ENCODE assay signal across 21 cellular contexts in the genomic region with DNA sequence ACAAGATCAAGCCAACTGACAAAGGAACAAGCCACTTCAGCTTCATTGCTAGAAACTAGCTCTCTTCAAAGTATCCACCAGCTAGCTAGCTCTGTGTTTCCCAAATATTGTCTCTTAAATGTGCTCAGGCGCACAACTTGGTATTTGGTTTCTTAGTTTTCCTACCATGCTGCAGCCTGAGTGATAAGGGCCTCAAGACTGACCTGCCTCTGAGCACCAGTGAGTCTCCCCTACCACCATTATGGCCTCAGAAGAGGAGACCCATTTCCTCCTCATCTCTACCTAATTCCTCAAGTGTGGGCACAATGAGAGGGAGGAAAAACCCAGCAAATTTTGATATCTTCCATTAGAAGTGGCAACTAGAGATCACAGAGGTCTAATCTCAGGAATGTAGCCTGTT. TPM values are rescaled to one million over a fixed set of nuclear protein-coding genes. Genes with fewer than 3 reads are reported as not detected.
DNase-seq lines count a peak whose midpoint lies in the region; ATAC-seq and TF ChIP-seq lines count a peak whose summit lies in the region.
"Had no signal": no experiment of that assay in that cellular context is flagged by ENCODE, and none has a peak within 500 bp of the region (broad histone marks: within the 10 kb centered on the region; RNA-seq: fewer than 3 reads in every experiment).

No MANE protein-coding gene starts in this region.

- no peaks in the 10 kb centered on the region for H3K27me3 ChIP-seq in mesendoderm (ENCODE audit: insufficient read depth, low read length, poor library complexity)
- H3K27me3 ChIP-seq: BE2C; BLaER1 treated with 17β-estradiol and CSF1 and Interleukin-3, amounts not matched to agents 10 nM and 100 nM had no signal

- H3K4ac ChIP-seq in mesendoderm (ENCODE audit: low read depth, low read length), result no peak overlapping the region

- H3K4me1 ChIP-seq in mesendoderm (ENCODE audit: control insufficient read depth, low read depth, low read length), result no peaks in the 10 kb centered on the region
- H3K4me1 ChIP-seq: BE2C had no signal

- H4K5ac ChIP-seq in mesendoderm (ENCODE audit: low read length), result no peak overlapping the region

- H3K56ac ChIP-seq in mesendoderm (ENCODE audit: low read length), result no peak overlapping the region

- H3K4me3 Mint-ChIP-seq in natural killer cell treated with Interleukin-12 subunit alpha and Interleukin-12 subunit beta and Interleukin-15 and Interleukin-18, amount 100 ng/mL, for 72 hours, result no peak overlapping the region
- no peak overlapping the region for H3K4me3 Mint-ChIP-seq in natural killer cell
- no peak overlapping the region for H3K4me3 Mint-ChIP-seq in T-helper 17 cell
- no peak overlapping the region for H3K4me3 Mint-ChIP-seq in stimulated activated naive B cell treated with anti-CD40 and anti-IgM and Interleukin-4, amounts not matched to agents 10 μg/mL and 1 μg/mL and 100 μg/mL, for 72 hours
- H3K4me3 Mint-ChIP-seq: CD14-positive monocyte; CD4-positive, alpha-beta T cell; CD8-positive, alpha-beta memory T cell had no signal

- peaks cover 15 to 26% of the 10 kb centered on the region in 2 donors for H3K4me1 Mint-ChIP-seq in natural killer cell treated with Interleukin-12 subunit alpha and Interleukin-12 subunit beta and Interleukin-15 and Interleukin-18, amount 100 ng/mL, for 72 hours (ENCODE audit: low read depth in 2 of 2)
- no peaks in the 10 kb centered on the region for H3K4me1 Mint-ChIP-seq in natural killer cell
- peaks cover 9% of the 10 kb centered on the region for H3K4me1 Mint-ChIP-seq in T-helper 17 cell
- peaks cover 11 to 21% of the 10 kb centered on the region in 2 donors for H3K4me1 Mint-ChIP-seq in stimulated activated naive B cell treated with anti-CD40 and anti-IgM and Interleukin-4, amounts not matched to agents 10 μg/mL and 1 μg/mL and 100 μg/mL, for 72 hours
- H3K4me1 Mint-ChIP-seq: CD14-positive monocyte had no signal

- H3K4me2 ChIP-seq in mesendoderm (ENCODE audit: low read length), result no peak overlapping the region

- TF ChIP-seq CTCF in natural killer cell (IDR thresholded peaks at IDR 0.05), result no peak

- peak overlapping the region; percentile 11 to 80 for H3K27ac Mint-ChIP-seq in natural killer cell treated with Interleukin-12 subunit alpha and Interleukin-12 subunit beta and Interleukin-15 and Interleukin-18, amount 100 ng/mL, for 72 hours
- H3K27ac Mint-ChIP-seq in natural killer cell, result no peak overlapping the region
- peak overlapping the region; percentile 27 for H3K27ac Mint-ChIP-seq in T-helper 17 cell
- H3K27ac Mint-ChIP-seq in stimulated activated naive B cell treated with anti-CD40 and anti-IgM and Interleukin-4, amounts not matched to agents 10 μg/mL and 1 μg/mL and 100 μg/mL, for 72 hours, result peak overlapping the region; percentile 32
- H3K27ac Mint-ChIP-seq: CD14-positive monocyte; CD4-positive, alpha-beta T cell; CD8-positive, alpha-beta memory T cell had no signal

- no peak overlapping the region for H2BK5ac ChIP-seq in mesendoderm (ENCODE audit: low read length)

- no peak overlapping the region for H3K27ac ChIP-seq in mesendoderm (ENCODE audit: low read depth, low read length)
- no peak overlapping the region for H3K27ac ChIP-seq in caudate nucleus (ENCODE audit: low read depth, low read length)
- H3K27ac ChIP-seq: 22Rv1; BLaER1 treated with 17β-estradiol and CSF1 and Interleukin-3, amounts not matched to agents 10 nM and 100 nM; GM23248 had no signal

- no peaks in the 10 kb centered on the region for H3K36me3 Mint-ChIP-seq in natural killer cell treated with Interleukin-12 subunit alpha and Interleukin-12 subunit beta and Interleukin-15 and Interleukin-18, amount 100 ng/mL, for 72 hours
- no peaks in the 10 kb centered on the region for H3K36me3 Mint-ChIP-seq in natural killer cell
- H3K36me3 Mint-ChIP-seq in T-helper 17 cell (ENCODE audit: low read depth), result no peaks in the 10 kb centered on the region
- no peaks in the 10 kb centered on the region for H3K36me3 Mint-ChIP-seq in stimulated activated naive B cell treated with anti-CD40 and anti-IgM and Interleukin-4, amounts not matched to agents 10 μg/mL and 1 μg/mL and 100 μg/mL, for 72 hours
- H3K36me3 Mint-ChIP-seq: CD14-positive monocyte; CD8-positive, alpha-beta memory T cell had no signal

- no peak overlapping the region for H3K23ac ChIP-seq in mesendoderm (ENCODE audit: low read length)

- H3K79me2 ChIP-seq in mesendoderm (ENCODE audit: control insufficient read depth, insufficient read depth, low read length), result no peaks in the 10 kb centered on the region

- ATAC-seq in natural killer cell treated with Interleukin-12 subunit alpha and Interleukin-12 subunit beta and Interleukin-15 and Interleukin-18, amount 100 ng/mL, for 72 hours, result no peak
- no peak for ATAC-seq in natural killer cell
- no peak for ATAC-seq in T-helper 17 cell
- ATAC-seq in stimulated activated naive B cell treated with anti-CD40 and anti-IgM and Interleukin-4, amounts not matched to agents 10 μg/mL and 1 μg/mL and 100 μg/mL, for 72 hours (replicated peaks), result peak in 1 of 2 donors; percentile 18

- H2BK120ac ChIP-seq in mesendoderm (ENCODE audit: low read depth, low read length), result no peak overlapping the region

- no peak overlapping the region for H3K18ac ChIP-seq in mesendoderm (ENCODE audit: low read length)

- H3K36me3 ChIP-seq in mesendoderm (ENCODE audit: control insufficient read depth, insufficient read depth, low read length), result no peaks in the 10 kb centered on the region
- H3K36me3 ChIP-seq: BE2C; BLaER1 treated with 17β-estradiol and CSF1 and Interleukin-3, amounts not matched to agents 10 nM and 100 nM had no signal

- H2AK5ac ChIP-seq in mesendoderm (ENCODE audit: low read length), result no peak overlapping the region

- DNase-seq in natural killer cell treated with Interleukin-12 subunit alpha and Interleukin-12 subunit beta and Interleukin-15 and Interleukin-18, amount 100 ng/mL, for 72 hours (ENCODE audit: low spot score), result no peak
- DNase-seq in natural killer cell (no peak), T-helper 17 cell (no peak), mesendoderm (no peak), caudate nucleus (lab: John Stamatoyannopoulos, UW) (no peak), NCI-H446 treated with DMSO at 0.1 percent for 48 hours (lab: John Stamatoyannopoulos, UW) (no peak), AG20443 (ENCODE audit: low spot score) (no peak)
- DNase-seq in stimulated activated naive B cell treated with anti-CD40 and anti-IgM and Interleukin-4, amounts not matched to agents 10 μg/mL and 1 μg/mL and 100 μg/mL, for 72 hours, result no peak
- DNase-seq: AML-193; BE2C; CD4-positive, alpha-beta T cell; CD8-positive, alpha-beta memory T cell; DMS53; DMS79 treated with DMSO at 0.1 percent for 48 hours; GF-D8; GM23248; H7; HCEC 1CT had no signal

- peaks cover 5% of the 10 kb centered on the region for H3K9me3 Mint-ChIP-seq in natural killer cell treated with Interleukin-12 subunit alpha and Interleukin-12 subunit beta and Interleukin-15 and Interleukin-18, amount 100 ng/mL, for 72 hours
- H3K9me3 Mint-ChIP-seq in natural killer cell, result no peaks in the 10 kb centered on the region
- peaks cover 0 to 6% of the 10 kb centered on the region in 2 donors for H3K9me3 Mint-ChIP-seq in stimulated activated naive B cell treated with anti-CD40 and anti-IgM and Interleukin-4, amounts not matched to agents 10 μg/mL and 1 μg/mL and 100 μg/mL, for 72 hours
- H3K9me3 Mint-ChIP-seq: CD4-positive, alpha-beta T cell; CD8-positive, alpha-beta memory T cell had no signal

- H4K8ac ChIP-seq in mesendoderm (ENCODE audit: low read depth, low read length), result peak overlapping the region; percentile 76

- no CpG with 5 or more reads among the region's 1 CpG for WGBS in mesendoderm (ENCODE audit: extremely low coverage, insufficient coverage, low lambda C conversion rate)

- H3K27me3 Mint-ChIP-seq in natural killer cell treated with Interleukin-12 subunit alpha and Interleukin-12 subunit beta and Interleukin-15 and Interleukin-18, amount 100 ng/mL, for 72 hours, result peaks cover 7% of the 10 kb centered on the region in 2 donors
- H3K27me3 Mint-ChIP-seq in natural killer cell (ENCODE audit: low read depth in 2 of 2), result peaks cover 3 to 8% of the 10 kb centered on the region in 2 donors
- H3K27me3 Mint-ChIP-seq in T-helper 17 cell, result no peaks in the 10 kb centered on the region
- H3K27me3 Mint-ChIP-seq in stimulated activated naive B cell treated with anti-CD40 and anti-IgM and Interleukin-4, amounts not matched to agents 10 μg/mL and 1 μg/mL and 100 μg/mL, for 72 hours, result peaks cover 0 to 5% of the 10 kb centered on the region in 2 donors
- H3K27me3 Mint-ChIP-seq: CD4-positive, alpha-beta T cell; CD8-positive, alpha-beta memory T cell had no signal

- H3K79me1 ChIP-seq in mesendoderm (ENCODE audit: low read length), result no peaks in the 10 kb centered on the region

- H2BK15ac ChIP-seq in mesendoderm (replicated peaks; ENCODE audit: low read depth), result no peak overlapping the region

- no peak overlapping the region for H3K4me3 ChIP-seq in mesendoderm (ENCODE audit: low read length)
- H3K4me3 ChIP-seq: BLaER1 treated with 17β-estradiol and CSF1 and Interleukin-3, amounts not matched to agents 10 nM and 100 nM; GM23248 had no signal

- intact Hi-C loops in natural killer cell (cut with micrococcal nuclease), result no loop called here

- no peaks in the 10 kb centered on the region for H3K9me3 ChIP-seq in T-helper 17 cell (ENCODE audit: control insufficient read depth, low read length, poor library complexity, severe bottlenecking)
- H3K9me3 ChIP-seq: BE2C had no signal

- no peak overlapping the region for H3K9ac ChIP-seq in mesendoderm (ENCODE audit: low read length)
- H3K9ac ChIP-seq: BLaER1 treated with 17β-estradiol and CSF1 and Interleukin-3, amounts not matched to agents 10 nM and 100 nM; GM23248 had no signal

RNA-seq across cellular contexts. Expression of a gene that starts 34.6 kb away (rescaled TPM):
- total RNA-seq in natural killer cell treated with Interleukin-12 subunit alpha and Interleukin-12 subunit beta and Interleukin-15 and Interleukin-18, amount 100 ng/mL, for 72 hours, result 100 to 1,000 TPM; 190 to 201 TPM
- total RNA-seq in natural killer cell (10 to 100 TPM; 80.4 to 95.2 (median 80.6) TPM), T-helper 17 cell (100 to 1,000 TPM in 1 of 2 donors, 10 to 100 TPM in 1; 93.5 to 158 TPM)
- 105 TPM for polyA plus RNA-seq in mesendoderm (2013, experiment 1 of 2)
- 106 TPM for polyA plus RNA-seq in mesendoderm (2013, experiment 2 of 2)

Comparison
In these comparisons a context has a peak if more than half of its experiments do, and no peak if none do; other contexts are left out.
1. H3K27ac Mint-ChIP-seq: peak in natural killer cell treated with Interleukin-12 subunit alpha and Interleukin-12 subunit beta and Interleukin-15 and Interleukin-18, amount 100 ng/mL, for 72 hours (2 of 2), T-helper 17 cell (single experiment) and stimulated activated naive B cell treated with anti-CD40 and anti-IgM and Interleukin-4, amounts not matched to agents 10 μg/mL and 1 μg/mL and 100 μg/mL, for 72 hours (single experiment); none in natural killer cell (0 of 2).